ENCODE assay signal across 1 cellular context in the genomic region with DNA sequence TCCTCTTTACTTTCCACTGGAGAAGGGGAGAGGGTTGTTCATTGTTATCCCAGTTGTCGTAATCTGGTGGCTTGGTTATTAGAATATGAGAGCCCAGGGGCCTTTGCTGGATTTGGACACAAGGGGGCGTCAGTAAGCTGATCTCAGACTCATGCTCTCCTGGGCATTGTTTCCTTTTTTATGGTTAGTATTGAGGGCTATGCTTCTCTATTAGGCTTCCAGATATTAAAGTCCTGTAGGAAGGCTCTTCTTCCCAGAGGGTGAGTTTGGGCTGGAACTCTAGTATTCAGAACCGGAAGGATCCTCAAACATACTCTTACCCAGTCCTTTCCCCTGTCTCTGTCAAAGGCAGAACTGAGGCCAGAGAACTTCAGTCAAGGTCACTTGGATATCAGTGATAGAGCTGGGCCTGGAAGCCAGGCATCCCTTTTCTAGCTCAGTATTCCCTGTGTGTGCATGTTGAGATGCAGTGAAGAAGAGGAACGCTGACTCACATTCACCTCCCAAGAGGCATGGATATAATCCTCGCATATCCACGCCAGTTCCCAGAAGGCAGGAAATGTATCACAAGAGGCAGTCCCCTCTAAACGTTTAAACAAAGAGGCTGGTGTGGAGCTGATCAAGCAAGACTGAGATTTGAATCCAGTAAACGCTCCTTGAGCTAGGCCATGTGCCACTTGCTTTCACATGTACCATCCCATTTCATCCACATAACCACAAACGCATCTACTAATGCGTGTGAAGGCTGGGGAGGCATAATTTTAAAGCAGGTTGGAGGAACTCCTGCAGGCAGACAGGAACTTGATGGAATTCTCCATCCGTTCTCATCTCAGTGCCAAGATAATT.
TF ChIP-seq lines count a peak whose summit lies in the region.

No MANE protein-coding gene starts in this region.

TF ChIP-seq in endothelial cell of umbilical vein, 7 proteins besides CTCF, POLR2A, EP300 and RAD21 (continued from another document):
- TF ChIP-seq, protein P1, sequence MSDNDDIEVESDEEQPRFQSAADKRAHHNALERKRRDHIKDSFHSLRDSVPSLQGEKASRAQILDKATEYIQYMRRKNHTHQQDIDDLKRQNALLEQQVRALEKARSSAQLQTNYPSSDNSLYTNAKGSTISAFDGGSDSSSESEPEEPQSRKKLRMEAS (IDR thresholded peaks at IDR 0.05; ENCODE audit: insufficient read depth, insufficient read length): peak; percentile 45
- TF ChIP-seq EZH2 (IDR thresholded peaks at IDR 0.05; ENCODE audit: borderline replicate concordance, low read depth, low read length, severe bottlenecking) (no peak), FOS (IDR thresholded peaks at IDR 0.05; ENCODE audit: borderline replicate concordance, insufficient read depth, low read length) (peak; percentile 74), GATA2 (IDR thresholded peaks at IDR 0.05; ENCODE audit: insufficient read depth, insufficient read length, low read depth, low read length) (peak; percentile 65), JUN (IDR thresholded peaks at IDR 0.05; ENCODE audit: borderline replicate concordance, insufficient read depth, insufficient read length, low read depth) (peak; percentile 47)
TF ChIP-seq in endothelial cell of umbilical vein: peak in this region for 5.
